ENCODE assay signal across 15 cellular contexts in the genomic region with DNA sequence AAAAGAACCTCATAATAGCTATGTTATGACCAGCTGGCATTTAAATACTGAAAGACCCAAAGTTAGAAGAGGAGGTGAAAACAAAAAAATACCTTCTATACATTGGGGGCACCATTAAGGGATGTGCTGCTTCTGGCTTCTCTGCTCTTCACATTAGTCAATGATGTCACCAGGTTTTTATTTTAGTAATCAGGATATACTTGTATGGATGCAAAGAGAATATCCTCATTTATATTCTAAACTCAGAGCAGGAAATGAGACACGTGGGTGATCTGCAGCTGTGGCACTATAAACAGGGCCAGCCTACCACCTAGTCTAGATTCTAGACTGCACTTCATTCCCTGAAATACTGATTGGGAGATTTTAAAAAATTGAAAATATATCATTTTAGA. TPM values are rescaled to one million over a fixed set of nuclear protein-coding genes. Genes with fewer than 3 reads are reported as not detected.
A peak's percentile ranks its signal among the peaks of the same experiment; 100 is the strongest.
DNase-seq lines count a peak whose midpoint lies in the region; ATAC-seq and TF ChIP-seq lines count a peak whose summit lies in the region.
"Had no signal": no experiment of that assay in that cellular context is flagged by ENCODE, and none has a peak within 500 bp of the region (broad histone marks: within the 10 kb centered on the region; RNA-seq: fewer than 3 reads in every experiment).

No MANE protein-coding gene starts in this region.

- H3K4me3 Mint-ChIP-seq in GM23338 = no peak overlapping the region
- no peak overlapping the region for H3K4me3 Mint-ChIP-seq in type B pancreatic cell
- H3K4me3 Mint-ChIP-seq: activated naive CD4-positive, alpha-beta T cell treated with anti-CD3 and anti-CD28 coated beads for 36 hours had no signal

- H3K9me3 ChIP-seq in OCI-LY7 (ENCODE audit: low read length) = no peaks in the 10 kb centered on the region
- H3K9me3 ChIP-seq: Peyer's patch had no signal

- peak; percentile 40 for ATAC-seq in GM18858 (IDR thresholded peaks at IDR 0.05; ENCODE audit: unreplicated experiment)
- ATAC-seq in GM21515 (IDR thresholded peaks at IDR 0.05; ENCODE audit: unreplicated experiment) = peak; percentile 36
- peak; percentile 25 for ATAC-seq in HG02885 (IDR thresholded peaks at IDR 0.05; ENCODE audit: poor library complexity, unreplicated experiment)
- ATAC-seq in GM23338 = no peak
- ATAC-seq: foreskin keratinocyte had no signal

- DNase-seq in OCI-LY7 (ENCODE audit: low spot score) (peak; percentile 13), GM23338 (ENCODE audit: low spot score) (no peak), erythroblast (lab: John Stamatoyannopoulos, UW) (no peak), type B pancreatic cell (ENCODE audit: extremely low spot score, unreplicated experiment) (no peak)
- DNase-seq in activated T-cell treated with anti-CD3 and anti-CD28 coated beads, Interleukin-2, amount 50 U/mL, for 1 hour = no peak
- DNase-seq: activated naive CD4-positive, alpha-beta T cell treated with anti-CD3 and anti-CD28 coated beads for 36 hours; effector memory CD4-positive, alpha-beta T cell; foreskin keratinocyte; KG1; NCI-H524 treated with DMSO at 0.1 percent for 48 hours; Peyer's patch; trophoblast cell had no signal

- no peaks in the 10 kb centered on the region for H3K36me3 Mint-ChIP-seq in GM23338 (ENCODE audit: low read depth)
- peaks cover 57% of the 10 kb centered on the region for H3K36me3 Mint-ChIP-seq in type B pancreatic cell

- no TSS peak for BruUV-seq in OCI-LY7 (replicated peaks; lab: Mats Ljungman, UMichigan)

- H3K79me2 ChIP-seq in OCI-LY7 (ENCODE audit: insufficient read depth, low read depth, low read length) = no peaks in the 10 kb centered on the region
- H3K79me2 ChIP-seq in GM23338 (replicated peaks; ENCODE audit: insufficient read depth) = no peaks in the 10 kb centered on the region

- H2AFZ ChIP-seq in OCI-LY7 (ENCODE audit: low read length) = no peak overlapping the region
- no peak overlapping the region for H2AFZ ChIP-seq in GM23338

- no peak overlapping the region for H3K4me2 ChIP-seq in OCI-LY7 (ENCODE audit: low read length)
- H3K4me2 ChIP-seq in GM23338 = no peak overlapping the region

- POLR2A ChIA-PET in OCI-LY7 (lab: Charles Lee) = interaction anchor here (0.9 kb wide), 1 partner anchor 25 kb away, joined by 5 read pairs; no protein-coding TSS in a partner anchor

- no peak overlapping the region for H3K27ac Mint-ChIP-seq in GM23338
- no peak overlapping the region for H3K27ac Mint-ChIP-seq in type B pancreatic cell
- H3K27ac Mint-ChIP-seq: activated naive CD4-positive, alpha-beta T cell treated with anti-CD3 and anti-CD28 coated beads for 36 hours had no signal

- no peak for TF ChIP-seq POLR2A in erythroblast (IDR thresholded peaks at IDR 0.05; ENCODE audit: low read length)

- intact Hi-C loops in OCI-LY7 (cut with micrococcal nuclease; ENCODE audit: unreplicated experiment) = no loop called here

- no peaks in the 10 kb centered on the region for H3F3A ChIP-seq in GM23338 (replicated peaks; ENCODE audit: low read depth)

- no peaks in the 10 kb centered on the region for H3K4me1 Mint-ChIP-seq in GM23338
- H3K4me1 Mint-ChIP-seq in type B pancreatic cell (ENCODE audit: unreplicated experiment) = peaks cover 18% of the 10 kb centered on the region

- H3K4me3 ChIP-seq in OCI-LY7 (ENCODE audit: low read depth, low read length, poor library complexity, severe bottlenecking) (no peak overlapping the region), GM23338 (no peak overlapping the region)
- H3K4me3 ChIP-seq: Peyer's patch had no signal

- H4K20me1 ChIP-seq in OCI-LY7 (ENCODE audit: insufficient read depth, low read length) (no peaks in the 10 kb centered on the region), GM23338 (replicated peaks; ENCODE audit: insufficient read depth) (no peaks in the 10 kb centered on the region)

- H3K36me3 ChIP-seq in OCI-LY7 (ENCODE audit: insufficient read depth, low read length) = no peaks in the 10 kb centered on the region
- H3K36me3 ChIP-seq in GM23338 (ENCODE audit: insufficient read depth) = no peaks in the 10 kb centered on the region
- H3K36me3 ChIP-seq: Peyer's patch had no signal

- no peaks in the 10 kb centered on the region for H3K9me3 Mint-ChIP-seq in GM23338
- H3K9me3 Mint-ChIP-seq in type B pancreatic cell = peaks cover 7% of the 10 kb centered on the region
- H3K9me3 Mint-ChIP-seq: activated naive CD4-positive, alpha-beta T cell treated with anti-CD3 and anti-CD28 coated beads for 36 hours had no signal

- no peak for TF ChIP-seq CTCF in OCI-LY7 (conservative IDR thresholded peaks at IDR 0.05; ENCODE audit: low read length)
- TF ChIP-seq CTCF in GM23338 (conservative IDR thresholded peaks at IDR 0.05; ENCODE audit: low read depth in 2 of 2) = no peak
- TF ChIP-seq CTCF in type B pancreatic cell (conservative IDR thresholded peaks at IDR 0.05) = no peak

- no peak overlapping the region for H3K27ac ChIP-seq in OCI-LY7 (ENCODE audit: low read depth, low read length, poor library complexity, severe bottlenecking)
- no peak overlapping the region for H3K27ac ChIP-seq in GM23338 (ENCODE audit: low read depth)
- H3K27ac ChIP-seq: foreskin keratinocyte, Peyer's patch had no signal

- CTCF ChIA-PET in OCI-LY7 (lab: Charles Lee; ENCODE audit: unreplicated experiment) = no interaction called here

- H3K27me3 Mint-ChIP-seq in GM23338 (ENCODE audit: insufficient read depth, low read depth, poor library complexity) (no peaks in the 10 kb centered on the region), type B pancreatic cell (no peaks in the 10 kb centered on the region)

- H3K4me1 ChIP-seq in OCI-LY7 (ENCODE audit: insufficient read depth, low read length, poor library complexity, severe bottlenecking) (peaks cover 5% of the 10 kb centered on the region), GM23338 (ENCODE audit: insufficient read depth) (no peaks in the 10 kb centered on the region)

- no peaks in the 10 kb centered on the region for H3K27me3 ChIP-seq in GM23338 (ENCODE audit: insufficient read depth)
- H3K27me3 ChIP-seq: foreskin keratinocyte, Peyer's patch had no signal

- H3K9me2 ChIP-seq in OCI-LY7 (ENCODE audit: insufficient read depth, low read length) (no peaks in the 10 kb centered on the region), GM23338 (ENCODE audit: insufficient read depth) (no peaks in the 10 kb centered on the region)

TF ChIP-seq in GM23338, 12 proteins besides CTCF, POLR2A, EP300 and RAD21:
- TF ChIP-seq NANOG (IDR thresholded peaks at IDR 0.05; ENCODE audit: borderline replicate concordance) = no peak
TF ChIP-seq in GM23338: peak in this region for 0.

RNA-seq across cellular contexts. Expression of a gene that starts 51.2 kb away (rescaled TPM):
- total RNA-seq in OCI-LY7 (2014; rRNA removed; shearing (Covaris generic)) = not detected in 2 replicates
- total RNA-seq in OCI-LY7 (2022) = 0.31 TPM in 1 of 2 replicates, not detected in the other
- total RNA-seq in GM23338 (2014; rRNA removed; shearing (Covaris generic)) = 1.2 and 2.7 TPM in 2 replicates
- 0.73 and 0.87 TPM in 2 replicates for polyA plus RNA-seq in GM23338 (2016; fragmentation: Nextera tagmentation; extraction: Ambion mirVana)
- 89.1 and 306 TPM in 2 replicates for total RNA-seq in type B pancreatic cell (ENCODE audit: low replicate concordance)
- total RNA-seq: activated naive CD4-positive, alpha-beta T cell treated with anti-CD3 and anti-CD28 coated beads for 36 hours had no signal

Comparison
In these comparisons a context has a peak if more than half of its experiments do, and no peak if none do; other contexts are left out.
1. RNA of a gene that starts 51.2 kb away (total RNA-seq): 89.1 to 306 TPM in type B pancreatic cell; 1.2 to 2.7 TPM in GM23338 and 0.31 TPM in OCI-LY7; every median in the first group is over 10 times any median in the second.